In genomic region chr3:196645091-196645490, GRCh38 we compare ENCODE assay signal across 14 cellular contexts. TPM values are rescaled to one million over a fixed set of nuclear protein-coding genes. Genes with fewer than 3 reads are reported as not detected.
DNase-seq lines count a peak whose midpoint lies in the region; ATAC-seq and TF ChIP-seq lines count a peak whose summit lies in the region.
"Had no signal": no experiment of that assay in that cellular context is flagged by ENCODE, and none has a peak within 500 bp of the region (broad histone marks: within the 10 kb centered on the region; RNA-seq: fewer than 3 reads in every experiment).

No MANE protein-coding gene starts in this region.

- H3K27me3 ChIP-seq in DND-41 (ENCODE audit: insufficient read depth, low read length, poor library complexity) = no peaks in the 10 kb centered on the region
- peaks cover 4% of the 10 kb centered on the region for H3K27me3 ChIP-seq in osteoblast (ENCODE audit: insufficient read depth, low read length)

- H3K4me3 Mint-ChIP-seq in activated CD4-positive, alpha-beta T cell treated with anti-CD3 and anti-CD28 coated beads for 36 hours = no peak overlapping the region
- H3K4me3 Mint-ChIP-seq in activated T-helper 17 cell treated with anti-CD3 and anti-CD28 coated beads, Interleukin-2, amount 50 U/mL, for 72 hours = peak overlapping the region; percentile 99
- H3K4me3 Mint-ChIP-seq: activated CD4-positive, alpha-beta T cell treated with anti-CD3 and anti-CD28 coated beads, Interleukin-2, amount 10 ng/mL, durations not matched to agents 7 days and 5 days; mesothelial cell of epicardium had no signal

- H3K4me1 Mint-ChIP-seq in activated CD4-positive, alpha-beta T cell treated with anti-CD3 and anti-CD28 coated beads for 36 hours = peaks cover 68% of the 10 kb centered on the region
- peaks cover 41% of the 10 kb centered on the region for H3K4me1 Mint-ChIP-seq in activated T-helper 17 cell treated with anti-CD3 and anti-CD28 coated beads, Interleukin-2, amount 50 U/mL, for 72 hours
- H3K4me1 Mint-ChIP-seq: mesothelial cell of epicardium had no signal

- no peak overlapping the region; a peak in 1 of 4 replicates for H3K4me3 ChIP-seq in DND-41 (ENCODE audit: low read depth in 1 of 2, low read length in 2 of 2)
- H3K4me3 ChIP-seq in osteoblast (ENCODE audit: insufficient read depth, low read length) = no peak overlapping the region

- H4K20me1 ChIP-seq in DND-41 (ENCODE audit: insufficient read depth, low read length) = peaks cover 65% of the 10 kb centered on the region
- H4K20me1 ChIP-seq in osteoblast (ENCODE audit: insufficient read depth, low read length) = no peaks in the 10 kb centered on the region

- no peaks in the 10 kb centered on the region for H3K27me3 Mint-ChIP-seq in activated CD4-positive, alpha-beta T cell treated with anti-CD3 and anti-CD28 coated beads for 36 hours
- no peaks in the 10 kb centered on the region for H3K27me3 Mint-ChIP-seq in activated T-helper 17 cell treated with anti-CD3 and anti-CD28 coated beads, Interleukin-2, amount 50 U/mL, for 72 hours
- H3K27me3 Mint-ChIP-seq: activated CD4-positive, alpha-beta T cell treated with anti-CD3 and anti-CD28 coated beads, Interleukin-2, amount 10 ng/mL, durations not matched to agents 7 days and 5 days had no signal

- peaks cover 99% of the 10 kb centered on the region for H3K79me2 ChIP-seq in DND-41 (ENCODE audit: insufficient read depth, low read length)
- peaks cover 5% of the 10 kb centered on the region for H3K79me2 ChIP-seq in osteoblast (ENCODE audit: insufficient read depth, low read length)

- H3K36me3 ChIP-seq in DND-41 (ENCODE audit: insufficient read depth, low read length) (peaks cover 93% of the 10 kb centered on the region), osteoblast (ENCODE audit: insufficient read depth, low read length) (no peaks in the 10 kb centered on the region)

- H2AFZ ChIP-seq in DND-41 (ENCODE audit: low read depth, low read length) = no peak overlapping the region
- H2AFZ ChIP-seq in osteoblast (ENCODE audit: low read length) = no peak overlapping the region

- H3K4me2 ChIP-seq in DND-41 (ENCODE audit: insufficient read depth, low read length) (peak overlapping the region; percentile 80; the same call in 1 of the 2 replicates), osteoblast (ENCODE audit: insufficient read depth, low read length) (no peak overlapping the region)

- no peaks in the 10 kb centered on the region for H3K9me3 Mint-ChIP-seq in activated CD4-positive, alpha-beta T cell treated with anti-CD3 and anti-CD28 coated beads for 36 hours (ENCODE audit: low read depth)
- H3K9me3 Mint-ChIP-seq in activated T-helper 17 cell treated with anti-CD3 and anti-CD28 coated beads, Interleukin-2, amount 50 U/mL, for 72 hours = no peaks in the 10 kb centered on the region
- H3K9me3 Mint-ChIP-seq: activated CD4-positive, alpha-beta T cell treated with anti-CD3 and anti-CD28 coated beads, Interleukin-2, amount 10 ng/mL, durations not matched to agents 7 days and 5 days; mesothelial cell of epicardium had no signal

- ATAC-seq in activated CD4-positive, alpha-beta T cell treated with anti-CD3 and anti-CD28 coated beads for 36 hours = no peak
- ATAC-seq in DND-41 (ENCODE audit: insufficient read depth, low read depth) = peak; percentile 9; the same call in 2 of the 3 replicates
- no peak for ATAC-seq in activated T-helper 17 cell treated with anti-CD3 and anti-CD28 coated beads, Interleukin-2, amount 50 U/mL, for 72 hours (replicated peaks)
- ATAC-seq in HG03565 (IDR thresholded peaks at IDR 0.05; ENCODE audit: unreplicated experiment) = no peak
- ATAC-seq in HG02642 (IDR thresholded peaks at IDR 0.05; ENCODE audit: poor library complexity, unreplicated experiment) = no peak
- ATAC-seq: left cardiac atrium, Right ventricle myocardium inferior had no signal

- POLR2A ChIA-PET in activated CD4-positive, alpha-beta T cell treated with anti-CD3 and anti-CD28 coated beads for 36 hours (lab: Charles Lee) = interaction anchor here (1.1 to 1.3 kb wide), 2 partner anchors 15 to 32 kb away, joined by 3 to 4 read pairs; no protein-coding TSS in a partner anchor

- H3K4me1 ChIP-seq in DND-41 (ENCODE audit: insufficient read depth, low read length) = peaks cover 78% of the 10 kb centered on the region
- H3K4me1 ChIP-seq in osteoblast (ENCODE audit: insufficient read depth, low read length) = peaks cover 7% of the 10 kb centered on the region

- H3K27ac ChIP-seq in DND-41 (ENCODE audit: low read length) = peak overlapping the region; percentile 47; the same call in 1 of the 2 replicates
- H3K27ac ChIP-seq in osteoblast (ENCODE audit: low read depth, low read length) = no peak overlapping the region
- H3K27ac ChIP-seq in caudate nucleus (ENCODE audit: low read depth, low read length) = no peak overlapping the region

- TF ChIP-seq CTCF in DND-41 (IDR thresholded peaks at IDR 0.05; ENCODE audit: borderline replicate concordance, extremely low read depth, low read length, poor library complexity, severe bottlenecking) (no peak), osteoblast (IDR thresholded peaks at IDR 0.05; ENCODE audit: extremely low read depth, low read depth, low read length) (no peak)

- H3K36me3 Mint-ChIP-seq in activated CD4-positive, alpha-beta T cell treated with anti-CD3 and anti-CD28 coated beads for 36 hours (ENCODE audit: low read depth) = peaks cover 25% of the 10 kb centered on the region
- peaks cover 82% of the 10 kb centered on the region for H3K36me3 Mint-ChIP-seq in activated T-helper 17 cell treated with anti-CD3 and anti-CD28 coated beads, Interleukin-2, amount 50 U/mL, for 72 hours (ENCODE audit: low read depth)
- H3K36me3 Mint-ChIP-seq: mesothelial cell of epicardium had no signal

- H3K27ac Mint-ChIP-seq in activated CD4-positive, alpha-beta T cell treated with anti-CD3 and anti-CD28 coated beads for 36 hours = no peak overlapping the region
- peak overlapping the region; percentile 95 for H3K27ac Mint-ChIP-seq in activated T-helper 17 cell treated with anti-CD3 and anti-CD28 coated beads, Interleukin-2, amount 50 U/mL, for 72 hours
- H3K27ac Mint-ChIP-seq: mesothelial cell of epicardium had no signal

- no peaks in the 10 kb centered on the region for H3K9me3 ChIP-seq in DND-41 (ENCODE audit: insufficient read depth, low read length, severe bottlenecking)
- no peaks in the 10 kb centered on the region for H3K9me3 ChIP-seq in osteoblast (ENCODE audit: low read depth, low read length)

- intact Hi-C loops in activated CD4-positive, alpha-beta T cell treated with anti-CD3 and anti-CD28 coated beads for 36 hours (cut with DNase I, micrococcal nuclease) = no loop called here

- 0 out of 2 replicates have a peak overlapping the region, but pooled peaks have one; percentile 9 for H3K9ac ChIP-seq in DND-41 (ENCODE audit: low read depth, low read length)

- CTCF ChIA-PET in activated CD4-positive, alpha-beta T cell treated with anti-CD3 and anti-CD28 coated beads for 36 hours (lab: Charles Lee) = interaction anchor here (0.6 to 1.7 kb wide), 7 partner anchors 13 to 103 kb away, joined by 3 to 8 read pairs (median 3); no protein-coding TSS in a partner anchor

- DNase-seq in activated CD4-positive, alpha-beta T cell treated with anti-CD3 and anti-CD28 coated beads for 36 hours = peak; percentile 47
- no peak for DNase-seq in activated CD4-positive, alpha-beta T cell treated with anti-CD3 and anti-CD28 coated beads, Interleukin-2, amount 50 U/mL, for 1 hour
- peak; percentile 51 for DNase-seq in DND-41
- DNase-seq in osteoblast (ENCODE audit: insufficient read length, low spot score, missing footprints) = peak; percentile 31
- DNase-seq in caudate nucleus (lab: John Stamatoyannopoulos, UW) = no peak
- DNase-seq: activated CD4-positive, alpha-beta T cell treated with anti-CD3 and anti-CD28 coated beads, Interleukin-2, amount 10 ng/mL, durations not matched to agents 7 days and 5 days; aorta; left cardiac atrium; NCI-H1694 treated with DMSO at 0.1 percent for 48 hours had no signal

RNA-seq across cellular contexts. Expression of gene NRROS, which starts 5.6 kb away (rescaled TPM):
- 10 to 100 TPM; 19.6 to 19.7 TPM for total RNA-seq in activated CD4-positive, alpha-beta T cell treated with anti-CD3 and anti-CD28 coated beads for 36 hours
- 10 to 100 TPM; 26.5 to 42.3 TPM for total RNA-seq in activated T-helper 17 cell treated with anti-CD3 and anti-CD28 coated beads, Interleukin-2, amount 50 U/mL, for 72 hours
- 0.72 and 1.2 TPM in 2 replicates for total RNA-seq in osteoblast

Comparison
In these comparisons a context has a peak if more than half of its experiments do, and no peak if none do; other contexts are left out.
1. DNase-seq: peak in activated CD4-positive, alpha-beta T cell treated with anti-CD3 and anti-CD28 coated beads for 36 hours (single experiment), DND-41 (single experiment) and osteoblast (single experiment); none in activated CD4-positive, alpha-beta T cell treated with anti-CD3 and anti-CD28 coated beads, Interleukin-2, amount 50 U/mL, for 1 hour (single experiment) and caudate nucleus (0 of 61).